ENCODE assay signal across 9 cellular contexts in genomic region chr16:21263640-21264211, GRCh38. TPM values are rescaled to one million over a fixed set of nuclear protein-coding genes. Genes with fewer than 3 reads are reported as not detected.
DNase-seq lines count a peak whose midpoint lies in the region; ATAC-seq and TF ChIP-seq lines count a peak whose summit lies in the region.
"Had no signal": no experiment of that assay in that cellular context is flagged by ENCODE, and none has a peak within 500 bp of the region (broad histone marks: within the 10 kb centered on the region; RNA-seq: fewer than 3 reads in every experiment).

No MANE protein-coding gene starts in this region.

- ATAC-seq in HG03342 (IDR thresholded peaks at IDR 0.05; ENCODE audit: unreplicated experiment), result no peak

- TF ChIP-seq CTCF in GM20000 (IDR thresholded peaks at IDR 0.05; ENCODE audit: extremely low read depth, missing control alignments) (no peak), foreskin fibroblast (IDR thresholded peaks at IDR 0.05; ENCODE audit: low read depth, low read length) (no peak)

- in situ Hi-C loops in Caki2 (cut with HindIII; ENCODE audit: low pct_unique_long_range_greater_than_20kb, low sequenced_read_pairs), result no loop called here

- peak; percentile 98 for DNase-seq in Caki2 (ENCODE audit: low read depth)
- DNase-seq in GM20000 (ENCODE audit: low spot score), result peak; percentile 66
- DNase-seq in LoVo (ENCODE audit: low spot score), result peak; percentile 11
- peak; percentile 56 to 84 for DNase-seq in foreskin fibroblast
- no peak for DNase-seq in NCI-H1436 treated with DMSO at 0.1 percent for 48 hours (lab: John Stamatoyannopoulos, UW)
- no peak for DNase-seq in HPDE6-E6E7 (ENCODE audit: extremely low spot score)
- DNase-seq in HuH-7 (ENCODE audit: low spot score), result no peak
- DNase-seq: activated naive CD8-positive, alpha-beta T cell treated with anti-CD3 and anti-CD28 coated beads, Interleukin-2, amount 10 ng/mL, durations not matched to agents 7 days and 5 days had no signal

- H3K4me3 ChIP-seq in foreskin fibroblast (ENCODE audit: low read depth in 1 of 2, low read length in 2 of 2), result peak overlapping the region; percentile 3 to 21

RNA-seq across cellular contexts. Expression of gene CRYM, which starts 14.4 kb away (rescaled TPM):
- 10.7 and 20.5 TPM in 2 replicates for total RNA-seq in Caki2 (2014; rRNA removed; shearing (Covaris generic); ENCODE audit: low replicate concordance)
- total RNA-seq: activated naive CD8-positive, alpha-beta T cell treated with anti-CD3 and anti-CD28 coated beads, Interleukin-2, amount 10 ng/mL, durations not matched to agents 7 days and 5 days had no signal

RNA-seq across cellular contexts. Expression of gene ANKS4B, which starts 30.2 kb away (rescaled TPM):
- not detected in 2 replicates for total RNA-seq in Caki2 (2014; rRNA removed; shearing (Covaris generic); ENCODE audit: low replicate concordance)
- total RNA-seq: activated naive CD8-positive, alpha-beta T cell treated with anti-CD3 and anti-CD28 coated beads, Interleukin-2, amount 10 ng/mL, durations not matched to agents 7 days and 5 days had no signal

RNA-seq across cellular contexts. Expression of gene ZP2, which starts 52.4 kb away (rescaled TPM):
- total RNA-seq in Caki2 (2014; rRNA removed; shearing (Covaris generic); ENCODE audit: low replicate concordance), result not detected in 2 replicates
- total RNA-seq: activated naive CD8-positive, alpha-beta T cell treated with anti-CD3 and anti-CD28 coated beads, Interleukin-2, amount 10 ng/mL, durations not matched to agents 7 days and 5 days had no signal

Comparison
In these comparisons a context has a peak if more than half of its experiments do, and no peak if none do; other contexts are left out.
1. DNase-seq: peak in Caki2 (single experiment), GM20000 (single experiment), LoVo (single experiment) and foreskin fibroblast (2 of 2); none in NCI-H1436 treated with DMSO at 0.1 percent for 48 hours (single experiment), HPDE6-E6E7 (single experiment) and HuH-7 (single experiment).